In the genomic region with DNA sequence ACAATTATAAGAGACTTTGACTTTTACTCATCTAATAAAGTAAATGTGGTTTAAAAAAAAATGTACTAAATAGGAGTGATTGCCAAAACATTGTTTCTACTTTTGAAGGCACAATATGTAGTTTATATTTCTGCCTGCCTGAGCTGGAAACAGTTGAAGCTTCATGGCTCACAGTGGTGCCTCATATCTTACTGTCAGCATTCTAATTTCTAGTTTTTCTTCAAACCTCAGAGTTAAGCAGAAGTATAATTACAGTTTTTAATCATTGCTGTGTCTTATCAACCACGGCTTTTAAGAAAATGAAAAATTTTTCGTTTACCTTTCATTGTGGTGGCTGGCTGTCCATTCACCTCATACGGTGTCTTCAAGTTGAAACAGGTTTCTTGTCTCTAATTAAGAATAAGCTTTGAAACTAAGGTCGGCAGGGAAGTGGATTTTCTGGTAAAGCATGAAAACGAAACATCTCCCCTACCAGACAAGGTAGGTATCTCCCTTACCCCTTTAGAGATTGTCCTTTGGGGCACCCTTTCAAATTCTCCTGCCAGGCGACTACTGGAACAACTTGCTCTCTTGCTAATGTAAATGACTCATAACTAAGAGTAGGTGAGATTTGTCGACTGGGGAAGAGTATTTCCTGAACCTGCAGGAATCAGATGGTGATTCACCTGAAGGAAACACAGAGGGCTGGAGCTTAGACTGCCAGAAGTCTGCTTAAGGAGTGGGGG, we compare ENCODE assay signal across 11 cellular contexts. TPM values are rescaled to one million over a fixed set of nuclear protein-coding genes. Genes with fewer than 3 reads are reported as not detected.
DNase-seq lines count a peak whose midpoint lies in the region; TF ChIP-seq lines count a peak whose summit lies in the region.
"Had no signal": no experiment of that assay in that cellular context is flagged by ENCODE, and none has a peak within 500 bp of the region (broad histone marks: within the 10 kb centered on the region; RNA-seq: fewer than 3 reads in every experiment).

A gene with protein sequence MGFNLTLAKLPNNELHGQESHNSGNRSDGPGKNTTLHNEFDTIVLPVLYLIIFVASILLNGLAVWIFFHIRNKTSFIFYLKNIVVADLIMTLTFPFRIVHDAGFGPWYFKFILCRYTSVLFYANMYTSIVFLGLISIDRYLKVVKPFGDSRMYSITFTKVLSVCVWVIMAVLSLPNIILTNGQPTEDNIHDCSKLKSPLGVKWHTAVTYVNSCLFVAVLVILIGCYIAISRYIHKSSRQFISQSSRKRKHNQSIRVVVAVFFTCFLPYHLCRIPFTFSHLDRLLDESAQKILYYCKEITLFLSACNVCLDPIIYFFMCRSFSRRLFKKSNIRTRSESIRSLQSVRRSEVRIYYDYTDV (minus strand): TSS at position 554 of the 725 bp plus-strand sequence. CDS start 16,720 bp downstream, outside the sequence.

- H3K4me3 Mint-ChIP-seq in stimulated activated naive CD8-positive, alpha-beta T cell treated with anti-CD3 and anti-CD28 coated beads, Interleukin-15, Interleukin-2, amounts not matched to agents 100 ng/mL and 50 ng/mL, for 24 hours, result peak within 1 kb of the TSS; percentile 62
- H3K4me3 Mint-ChIP-seq: brain; stimulated activated naive B cell treated with anti-CD40 and anti-IgM and Interleukin-4, amounts not matched to agents 10 μg/mL and 1 μg/mL and 100 μg/mL, for 72 hours; T-helper 17 cell had no signal

- peak; percentile 15 for DNase-seq in activated T-cell treated with anti-CD3 and anti-CD28 coated beads for 24 hours (ENCODE audit: low read depth)
- DNase-seq in activated T-cell treated with anti-CD3 and anti-CD28 coated beads, Interleukin-2, amount 50 U/mL, for 1 hour, result no peak
- peak; percentile 82 for DNase-seq in NCI-H226
- DNase-seq in epithelial cell of proximal tubule (ENCODE audit: low read depth), result peak; percentile 67
- no peak for DNase-seq in GM20000 (ENCODE audit: low spot score)
- no peak for DNase-seq in NCI-H1694 treated with DMSO at 0.1 percent for 48 hours (lab: John Stamatoyannopoulos, UW)
- DNase-seq in SK-N-DZ (ENCODE audit: low spot score), result no peak
- DNase-seq: stimulated activated naive B cell treated with anti-CD40 and anti-IgM and Interleukin-4, amounts not matched to agents 10 μg/mL and 1 μg/mL and 100 μg/mL, for 72 hours; T-helper 17 cell had no signal

- no peak for TF ChIP-seq CTCF in epithelial cell of proximal tubule (conservative IDR thresholded peaks at IDR 0.05; ENCODE audit: low read depth, low read length)
- no peak for TF ChIP-seq CTCF in GM20000 (IDR thresholded peaks at IDR 0.05; ENCODE audit: extremely low read depth, missing control alignments)

- H3K9me3 Mint-ChIP-seq in stimulated activated naive CD8-positive, alpha-beta T cell treated with anti-CD3 and anti-CD28 coated beads, Interleukin-15, Interleukin-2, amounts not matched to agents 100 ng/mL and 50 ng/mL, for 24 hours, result no peaks in the 10 kb centered on the region
- H3K9me3 Mint-ChIP-seq: brain; stimulated activated naive B cell treated with anti-CD40 and anti-IgM and Interleukin-4, amounts not matched to agents 10 μg/mL and 1 μg/mL and 100 μg/mL, for 72 hours had no signal

- peak within 1 kb of the TSS; percentile 63 for H3K27ac Mint-ChIP-seq in stimulated activated naive CD8-positive, alpha-beta T cell treated with anti-CD3 and anti-CD28 coated beads, Interleukin-15, Interleukin-2, amounts not matched to agents 100 ng/mL and 50 ng/mL, for 24 hours
- H3K27ac Mint-ChIP-seq: stimulated activated naive B cell treated with anti-CD40 and anti-IgM and Interleukin-4, amounts not matched to agents 10 μg/mL and 1 μg/mL and 100 μg/mL, for 72 hours; T-helper 17 cell had no signal

- H3K36me3 Mint-ChIP-seq in stimulated activated naive CD8-positive, alpha-beta T cell treated with anti-CD3 and anti-CD28 coated beads, Interleukin-15, Interleukin-2, amounts not matched to agents 100 ng/mL and 50 ng/mL, for 24 hours (ENCODE audit: low read depth), result no peaks in the 10 kb centered on the region
- H3K36me3 Mint-ChIP-seq: brain; stimulated activated naive B cell treated with anti-CD40 and anti-IgM and Interleukin-4, amounts not matched to agents 10 μg/mL and 1 μg/mL and 100 μg/mL, for 72 hours had no signal

- no peaks in the 10 kb centered on the region for H3K27me3 Mint-ChIP-seq in stimulated activated naive CD8-positive, alpha-beta T cell treated with anti-CD3 and anti-CD28 coated beads, Interleukin-15, Interleukin-2, amounts not matched to agents 100 ng/mL and 50 ng/mL, for 24 hours
- H3K27me3 Mint-ChIP-seq: stimulated activated naive B cell treated with anti-CD40 and anti-IgM and Interleukin-4, amounts not matched to agents 10 μg/mL and 1 μg/mL and 100 μg/mL, for 72 hours had no signal

- no peak within 1 kb of the TSS for H3K4me3 ChIP-seq in epithelial cell of proximal tubule (ENCODE audit: low read depth, low read length)

- peaks cover 31% of the 10 kb centered on the region for H3K4me1 Mint-ChIP-seq in stimulated activated naive CD8-positive, alpha-beta T cell treated with anti-CD3 and anti-CD28 coated beads, Interleukin-15, Interleukin-2, amounts not matched to agents 100 ng/mL and 50 ng/mL, for 24 hours (ENCODE audit: low read depth)
- H3K4me1 Mint-ChIP-seq: stimulated activated naive B cell treated with anti-CD40 and anti-IgM and Interleukin-4, amounts not matched to agents 10 μg/mL and 1 μg/mL and 100 μg/mL, for 72 hours had no signal

RNA-seq across cellular contexts. Expression of the gene that starts here (rescaled TPM):
- total RNA-seq in epithelial cell of proximal tubule, result 5.0 and 12.0 TPM in 2 replicates
- polyA plus RNA-seq in SK-N-DZ (2014; cell fraction: cytosol; rRNA removed), result not detected in 2 replicates
- not detected in 2 replicates for polyA plus RNA-seq in SK-N-DZ (2014; cell fraction: nucleus; rRNA removed)
- total RNA-seq: T-helper 17 cell had no signal

Comparison
In these comparisons a context has a peak if more than half of its experiments do, and no peak if none do; other contexts are left out.
1. DNase-seq: peak in activated T-cell treated with anti-CD3 and anti-CD28 coated beads for 24 hours (single experiment), NCI-H226 (single experiment) and epithelial cell of proximal tubule (single experiment); none in activated T-cell treated with anti-CD3 and anti-CD28 coated beads, Interleukin-2, amount 50 U/mL, for 1 hour (single experiment), GM20000 (single experiment), NCI-H1694 treated with DMSO at 0.1 percent for 48 hours (single experiment) and SK-N-DZ (single experiment).